ENCODE assay signal across 1 cellular context in the genomic region with DNA sequence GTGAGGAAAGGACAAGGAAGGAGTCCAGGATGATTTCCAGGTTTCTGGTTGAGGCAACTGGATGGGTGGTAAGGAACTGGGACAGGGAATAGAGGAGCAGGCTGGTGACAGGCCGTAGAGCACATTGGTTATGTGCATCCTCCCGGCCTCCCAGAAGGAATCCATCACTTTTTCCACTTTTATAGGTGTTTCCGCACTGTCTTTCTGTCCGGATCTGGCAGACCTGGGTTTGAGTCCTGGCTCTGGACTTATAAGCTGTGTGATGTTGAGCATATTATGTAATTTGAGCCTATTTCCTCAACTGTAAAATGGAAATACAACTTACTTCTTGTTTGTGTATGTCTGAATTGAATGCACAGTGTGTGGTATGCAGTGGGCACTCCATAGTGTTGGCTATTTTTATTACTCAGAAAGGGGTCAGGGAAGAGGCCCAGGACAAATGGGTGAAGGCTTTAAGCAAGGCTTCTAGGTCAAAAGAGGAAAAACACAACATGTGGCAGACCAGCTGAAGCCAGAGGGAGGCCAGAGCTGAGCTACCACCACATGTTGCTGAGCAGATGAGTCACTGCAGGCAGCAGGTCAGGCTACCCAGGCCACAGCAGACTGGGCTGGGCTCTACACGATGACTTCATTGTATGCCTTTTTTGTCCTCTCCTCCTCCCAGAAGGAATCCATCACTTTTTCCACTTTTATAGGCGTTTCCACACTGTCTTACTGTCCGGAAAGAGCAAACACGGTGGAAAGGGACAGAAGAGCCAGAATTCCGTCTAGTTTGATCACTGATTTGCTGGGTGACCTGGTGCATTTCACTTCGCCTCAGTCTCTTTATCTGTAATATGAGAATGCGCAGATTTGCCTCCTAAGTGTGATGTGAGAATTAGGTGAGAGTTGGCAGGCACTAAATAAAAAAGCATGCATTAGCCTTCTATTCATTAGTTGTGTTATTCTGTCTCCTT.
A peak's percentile ranks its signal among the peaks of the same experiment; 100 is the strongest.
TF ChIP-seq lines count a peak whose summit lies in the region.

No MANE protein-coding gene starts in this region.

TF ChIP-seq in HepG2, 621 proteins besides CTCF, POLR2A, EP300 and RAD21 (continued from another document):
- TF ChIP-seq, protein P1, sequence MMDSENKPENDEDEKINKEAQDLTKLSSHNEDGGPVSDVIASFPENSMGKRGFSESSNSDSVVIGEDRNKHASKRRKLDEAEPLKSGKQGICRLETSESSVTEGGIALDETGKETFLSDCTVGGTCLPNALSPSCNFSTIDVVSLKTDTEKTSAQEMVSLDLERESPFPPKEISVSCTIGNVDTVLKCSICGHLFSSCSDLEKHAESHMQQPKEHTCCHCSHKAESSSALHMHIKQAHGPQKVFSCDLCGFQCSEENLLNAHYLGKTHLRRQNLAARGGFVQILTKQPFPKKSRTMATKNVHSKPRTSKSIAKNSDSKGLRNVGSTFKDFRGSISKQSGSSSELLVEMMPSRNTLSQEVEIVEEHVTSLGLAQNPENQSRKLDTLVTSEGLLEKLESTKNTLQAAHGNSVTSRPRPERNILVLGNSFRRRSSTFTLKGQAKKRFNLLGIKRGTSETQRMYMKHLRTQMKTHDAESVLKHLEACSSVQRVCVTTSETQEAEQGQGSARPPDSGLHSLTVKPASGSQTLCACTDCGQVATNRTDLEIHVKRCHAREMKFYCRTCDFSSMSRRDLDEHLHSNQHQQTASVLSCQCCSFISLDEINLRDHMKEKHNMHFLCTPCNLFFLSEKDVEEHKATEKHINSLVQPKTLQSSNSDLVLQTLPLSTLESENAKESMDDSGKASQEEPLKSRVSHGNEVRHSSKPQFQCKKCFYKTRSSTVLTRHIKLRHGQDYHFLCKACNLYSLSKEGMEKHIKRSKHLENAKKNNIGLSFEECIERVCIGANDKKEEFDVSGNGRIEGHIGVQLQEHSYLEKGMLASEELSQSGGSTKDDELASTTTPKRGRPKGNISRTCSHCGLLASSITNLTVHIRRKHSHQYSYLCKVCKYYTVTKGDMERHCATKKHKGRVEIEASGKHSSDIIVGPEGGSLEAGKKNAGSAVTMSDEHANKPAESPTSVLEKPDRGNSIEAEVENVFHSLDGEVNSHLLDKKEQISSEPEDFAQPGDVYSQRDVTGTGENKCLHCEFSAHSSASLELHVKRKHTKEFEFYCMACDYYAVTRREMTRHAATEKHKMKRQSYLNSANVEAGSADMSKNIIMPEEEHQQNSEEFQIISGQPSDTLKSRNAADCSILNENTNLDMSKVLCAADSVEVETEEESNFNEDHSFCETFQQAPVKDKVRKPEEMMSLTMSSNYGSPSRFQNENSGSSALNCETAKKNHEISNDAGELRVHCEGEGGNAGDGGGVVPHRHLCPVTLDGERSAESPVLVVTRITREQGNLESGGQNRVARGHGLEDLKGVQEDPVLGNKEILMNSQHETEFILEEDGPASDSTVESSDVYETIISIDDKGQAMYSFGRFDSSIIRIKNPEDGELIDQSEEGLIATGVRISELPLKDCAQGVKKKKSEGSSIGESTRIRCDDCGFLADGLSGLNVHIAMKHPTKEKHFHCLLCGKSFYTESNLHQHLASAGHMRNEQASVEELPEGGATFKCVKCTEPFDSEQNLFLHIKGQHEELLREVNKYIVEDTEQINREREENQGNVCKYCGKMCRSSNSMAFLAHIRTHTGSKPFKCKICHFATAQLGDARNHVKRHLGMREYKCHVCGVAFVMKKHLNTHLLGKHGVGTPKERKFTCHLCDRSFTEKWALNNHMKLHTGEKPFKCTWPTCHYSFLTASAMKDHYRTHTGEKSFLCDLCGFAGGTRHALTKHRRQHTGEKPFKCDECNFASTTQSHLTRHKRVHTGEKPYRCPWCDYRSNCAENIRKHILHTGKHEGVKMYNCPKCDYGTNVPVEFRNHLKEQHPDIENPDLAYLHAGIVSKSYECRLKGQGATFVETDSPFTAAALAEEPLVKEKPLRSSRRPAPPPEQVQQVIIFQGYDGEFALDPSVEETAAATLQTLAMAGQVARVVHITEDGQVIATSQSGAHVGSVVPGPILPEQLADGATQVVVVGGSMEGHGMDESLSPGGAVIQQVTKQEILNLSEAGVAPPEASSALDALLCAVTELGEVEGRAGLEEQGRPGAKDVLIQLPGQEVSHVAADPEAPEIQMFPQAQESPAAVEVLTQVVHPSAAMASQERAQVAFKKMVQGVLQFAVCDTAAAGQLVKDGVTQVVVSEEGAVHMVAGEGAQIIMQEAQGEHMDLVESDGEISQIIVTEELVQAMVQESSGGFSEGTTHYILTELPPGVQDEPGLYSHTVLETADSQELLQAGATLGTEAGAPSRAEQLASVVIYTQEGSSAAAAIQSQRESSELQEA (CRISPR knock-in tag; IDR thresholded peaks at IDR 0.05; ENCODE audit: not compliant biosample characterization) = no peak
- TF ChIP-seq ZNF530 (CRISPR knock-in tag; IDR thresholded peaks at IDR 0.05; ENCODE audit: low read depth) = no peak
- TF ChIP-seq AHR (CRISPR knock-in tag; IDR thresholded peaks at IDR 0.05) = no peak
- TF ChIP-seq, protein P2, sequence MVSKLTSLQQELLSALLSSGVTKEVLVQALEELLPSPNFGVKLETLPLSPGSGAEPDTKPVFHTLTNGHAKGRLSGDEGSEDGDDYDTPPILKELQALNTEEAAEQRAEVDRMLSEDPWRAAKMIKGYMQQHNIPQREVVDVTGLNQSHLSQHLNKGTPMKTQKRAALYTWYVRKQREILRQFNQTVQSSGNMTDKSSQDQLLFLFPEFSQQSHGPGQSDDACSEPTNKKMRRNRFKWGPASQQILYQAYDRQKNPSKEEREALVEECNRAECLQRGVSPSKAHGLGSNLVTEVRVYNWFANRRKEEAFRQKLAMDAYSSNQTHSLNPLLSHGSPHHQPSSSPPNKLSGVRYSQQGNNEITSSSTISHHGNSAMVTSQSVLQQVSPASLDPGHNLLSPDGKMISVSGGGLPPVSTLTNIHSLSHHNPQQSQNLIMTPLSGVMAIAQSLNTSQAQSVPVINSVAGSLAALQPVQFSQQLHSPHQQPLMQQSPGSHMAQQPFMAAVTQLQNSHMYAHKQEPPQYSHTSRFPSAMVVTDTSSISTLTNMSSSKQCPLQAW (CRISPR knock-in tag; IDR thresholded peaks at IDR 0.05) = peak; percentile 67; the same call in 1 of the 2 replicates
- TF ChIP-seq SNRNP70 (IDR thresholded peaks at IDR 0.05; ENCODE audit: low read depth, low read length) = no peak
- TF ChIP-seq STAG1 (CRISPR knock-in tag; IDR thresholded peaks at IDR 0.05) = no peak
- no peak for TF ChIP-seq REPIN1 (CRISPR knock-in tag; IDR thresholded peaks at IDR 0.05; ENCODE audit: borderline replicate concordance, low read depth)
- TF ChIP-seq FOSL1 (CRISPR knock-in tag; IDR thresholded peaks at IDR 0.05; ENCODE audit: borderline replicate concordance) = peak; percentile 73; the same call in 1 of the 2 replicates
- 0 out of 2 replicates have a peak, but pooled peaks have one; percentile 17 for TF ChIP-seq KDM2A (CRISPR knock-in tag; IDR thresholded peaks at IDR 0.05; ENCODE audit: borderline replicate concordance, low read depth)
- no peak for TF ChIP-seq AGO1 (IDR thresholded peaks at IDR 0.05; ENCODE audit: low read depth, low read length, poor library complexity, severe bottlenecking)
- no peak for TF ChIP-seq CCAR2 (optimal IDR thresholded peaks at IDR 0.05; ENCODE audit: low read depth, low read length)
- no peak for TF ChIP-seq ZNF468 (CRISPR knock-in tag; IDR thresholded peaks at IDR 0.05)
TF ChIP-seq in HepG2: peak in this region for 61.
